8 cellular contexts compared by ENCODE assay signal in genomic region chr6:168884646-168885086, GRCh38.
A peak's percentile ranks its signal among the peaks of the same experiment; 100 is the strongest.
DNase-seq lines count a peak whose midpoint lies in the region; ATAC-seq and TF ChIP-seq lines count a peak whose summit lies in the region.

No MANE protein-coding gene starts in this region.

- TF ChIP-seq CTCF in HCT116 (IDR thresholded peaks at IDR 0.05 in 2 of 3, conservative IDR thresholded peaks at IDR 0.05 in 1 of 3; ENCODE audit: borderline replicate concordance in 1 of 3, insufficient read depth in 1 of 3, low read depth in 2 of 3, low read length in 2 of 3) (peak; percentile 88 to 91 (median 90)), lower lobe of right lung (IDR thresholded peaks at IDR 0.05) (peak; percentile 98)

- H3K9ac ChIP-seq in HCT116 (ENCODE audit: low read length), result no peak overlapping the region

- no TSS peak for BruUV-seq in HCT116 (replicated peaks; lab: Mats Ljungman, UMichigan)

- in situ Hi-C loops in G401 (cut with HindIII; ENCODE audit: low sequenced_read_pairs), result no loop called here

- intact Hi-C loops in HCT116 (cut with micrococcal nuclease) (loop anchor here (1.0 to 10.0 kb wide), 4 partner anchors 267 to 734 kb away; no protein-coding TSS in a partner anchor), lower lobe of right lung (cut with DNase I) (loop anchor here (10.0 kb wide), 1 partner anchor 520 kb away; no protein-coding TSS in a partner anchor)

- CTCF ChIA-PET in HCT116 (lab: Charles Lee), result no interaction called here

- H3K36me3 ChIP-seq in HCT116 (ENCODE audit: control insufficient read depth in 1 of 2, insufficient read depth in 2 of 2, low read length in 2 of 2) (no peaks in the 10 kb centered on the region), lower lobe of right lung (no peaks in the 10 kb centered on the region)

- peaks cover 8% of the 10 kb centered on the region; the same call in 1 of the 2 replicates for H3K27me3 ChIP-seq in HCT116 (ENCODE audit: insufficient read depth, low read length)
- peaks cover 11% of the 10 kb centered on the region for H3K27me3 ChIP-seq in lower lobe of right lung (ENCODE audit: low read depth)

- H3K9me3 ChIP-seq in HCT116 (ENCODE audit: control insufficient read depth in 1 of 2, insufficient read depth in 1 of 2, low read depth in 1 of 2, low read length in 2 of 2) (no peaks in the 10 kb centered on the region), lower lobe of right lung (no peaks in the 10 kb centered on the region)

- H3K79me2 ChIP-seq in HCT116 (ENCODE audit: insufficient read depth, low read length), result no peaks in the 10 kb centered on the region

- no peak overlapping the region for H3K4me3 ChIP-seq in HCT116 (replicated peaks in 1 of 2; ENCODE audit: low read depth in 1 of 2, low read length in 2 of 2)
- peak overlapping the region; percentile 45 for H3K4me3 ChIP-seq in lower lobe of right lung

- peak; percentile 97 for ATAC-seq in HCT116
- ATAC-seq in lower lobe of right lung, result peak; percentile 93
- no peak for ATAC-seq in GM18873 (IDR thresholded peaks at IDR 0.05; ENCODE audit: low FRiP score, unreplicated experiment)

- no peaks in the 10 kb centered on the region for H4K20me1 ChIP-seq in HCT116 (ENCODE audit: insufficient read depth)

- POLR2A ChIA-PET in HCT116 (lab: Charles Lee), result no interaction called here

- no peak for TF ChIP-seq POLR2A in HCT116 (IDR thresholded peaks at IDR 0.05; ENCODE audit: borderline replicate concordance, extremely low read depth, insufficient read depth, insufficient read length)

- H3K27ac ChIP-seq in HCT116 (ENCODE audit: low read depth, low read length) (no peak overlapping the region), lower lobe of right lung (no peak overlapping the region)

- H3K9me2 ChIP-seq in HCT116 (ENCODE audit: insufficient read depth), result no peaks in the 10 kb centered on the region

- peak overlapping the region; percentile 29 for H2AFZ ChIP-seq in HCT116 (ENCODE audit: low read depth, low read length, poor library complexity, severe bottlenecking)

- peak overlapping the region; percentile 24; the same call in 1 of the 2 replicates for H3K4me2 ChIP-seq in HCT116 (ENCODE audit: low read length)

- TF ChIP-seq RAD21 in HCT116 (IDR thresholded peaks at IDR 0.05; ENCODE audit: low read depth), result peak; percentile 97

- DNase-seq in G401 (ENCODE audit: low spot score), result peak; percentile 3
- peak; percentile 31 for DNase-seq in HCT116 (ENCODE audit: low read depth, low spot score)
- peak; percentile 7 for DNase-seq in NCI-H2171 (lab: John Stamatoyannopoulos, UW)
- DNase-seq in activated CD4-positive, alpha-beta T cell treated with anti-CD3 and anti-CD28 coated beads, Interleukin-2, amount 50 U/mL, for 1 hour, result peak; percentile 76
- peak; percentile 20 for DNase-seq in dedifferentiated amniotic fluid mesenchymal stem cell (ENCODE audit: extremely low spot score)
- peak; percentile 81 for DNase-seq in lower lobe of right lung
- peak; percentile 57 to 65 (median 63) for DNase-seq in stimulated activated CD4-positive, alpha-beta T cell treated with anti-CD3 and anti-CD28 coated beads, TNF-alpha, amount 100 ng/mL, for 48 hours (ENCODE audit: low read depth in 3 of 3)

- RAD21 ChIA-PET in HCT116 (lab: Charles Lee; ENCODE audit: low non-redundant PET in 1 of 2, low total read pairs in 2 of 2, uncharacterized antibody in 2 of 2, unreplicated experiment in 2 of 2), result no interaction called here

- H3K4me1 ChIP-seq in HCT116 (ENCODE audit: control insufficient read depth in 1 of 2, insufficient read depth in 2 of 2, low read length in 2 of 2) (0 out of 4 replicates have a peak, but pooled peaks cover 0 to 3% of the 10 kb centered on the region in 2 experiments), lower lobe of right lung (peaks cover 10% of the 10 kb centered on the region)

TF ChIP-seq in HCT116, 20 proteins besides CTCF, POLR2A, EP300 and RAD21:
- TF ChIP-seq YY1 (IDR thresholded peaks at IDR 0.05; ENCODE audit: extremely low read depth, insufficient replicate concordance, low read depth, low read length) (peak; percentile 31), FOSL1 (IDR thresholded peaks at IDR 0.05; ENCODE audit: low read depth) (no peak), CBX3 (IDR thresholded peaks at IDR 0.05; ENCODE audit: low read depth) (peak; percentile 64; the same call in 1 of the 2 replicates), MAX (IDR thresholded peaks at IDR 0.05) (peak; percentile 92)

Comparison
In these comparisons a context has a peak if more than half of its experiments do, and no peak if none do; other contexts are left out.
1. DNase-seq: peak in every context shown above with its lines; median percentile 81 in lower lobe of right lung; 76 in activated CD4-positive, alpha-beta T cell treated with anti-CD3 and anti-CD28 coated beads, Interleukin-2, amount 50 U/mL, for 1 hour; 63 in stimulated activated CD4-positive, alpha-beta T cell treated with anti-CD3 and anti-CD28 coated beads, TNF-alpha, amount 100 ng/mL, for 48 hours; 31 in HCT116; 20 in dedifferentiated amniotic fluid mesenchymal stem cell; 7 in NCI-H2171; 3 in G401.